ENCODE assay signal across 23 cellular contexts in genomic region chr4:55568905-55569504, GRCh38. TPM values are rescaled to one million over a fixed set of nuclear protein-coding genes. Genes with fewer than 3 reads are reported as not detected.
DNase-seq lines count a peak whose midpoint lies in the region; ATAC-seq and TF ChIP-seq lines count a peak whose summit lies in the region.
"Had no signal": no experiment of that assay in that cellular context is flagged by ENCODE, and none has a peak within 500 bp of the region (broad histone marks: within the 10 kb centered on the region; RNA-seq: fewer than 3 reads in every experiment).

No MANE protein-coding gene starts in this region.

- H3K9me3 ChIP-seq in PC-3 (ENCODE audit: low read length): no peaks in the 10 kb centered on the region
- H3K9me3 ChIP-seq in HAP-1: no peaks in the 10 kb centered on the region
- H3K9me3 ChIP-seq: adrenal gland, upper lobe of right lung had no signal

- ATAC-seq in GM18517 (IDR thresholded peaks at IDR 0.05; ENCODE audit: unreplicated experiment) (peak; percentile 77), GM21360 (IDR thresholded peaks at IDR 0.05; ENCODE audit: unreplicated experiment) (peak; percentile 57), HG03025 (IDR thresholded peaks at IDR 0.05; ENCODE audit: low FRiP score, unreplicated experiment) (peak; percentile 85), PC-3 (peak; percentile 94), GM21737 (IDR thresholded peaks at IDR 0.05; ENCODE audit: unreplicated experiment) (no peak)
- ATAC-seq: activated CD8-positive, alpha-beta memory T cell treated with anti-CD3 and anti-CD28 coated beads, Interleukin-2, amount 10 ng/mL, durations not matched to agents 7 days and 5 days; left cardiac atrium; Panc1; upper lobe of right lung had no signal

- H3K79me2 ChIP-seq in PC-3 (ENCODE audit: low read length): no peaks in the 10 kb centered on the region

- DNase-seq in PC-3 (peak; percentile 23), HAP-1 (ENCODE audit: low spot score in 2 of 2) (no peak)
- DNase-seq in activated naive CD4-positive, alpha-beta T cell treated with Interleukin-2 at 50 U/mL for 16 hours: no peak
- DNase-seq: activated CD4-positive, alpha-beta T cell treated with anti-CD3 and anti-CD28 coated beads for 1 hour; activated CD8-positive, alpha-beta memory T cell treated with anti-CD3 and anti-CD28 coated beads, Interleukin-2, amount 10 ng/mL, durations not matched to agents 7 days and 5 days; adrenal gland; Kasumi-1; left cardiac atrium; NCI-H1092 treated with DMSO at 0.1 percent for 48 hours; NCI-H82; posterior cingulate gyrus; stimulated activated CD4-positive, alpha-beta T cell treated with anti-CD3 and anti-CD28 coated beads, Interleukin-2, amount 100 ng/mL, for 24 hours; upper lobe of right lung had no signal

- no peak overlapping the region for H3K4me2 ChIP-seq in PC-3 (ENCODE audit: low read length)

- H4K20me1 ChIP-seq in PC-3 (ENCODE audit: low read length): no peaks in the 10 kb centered on the region

- no peak overlapping the region for H3K9ac ChIP-seq in PC-3 (ENCODE audit: low read length)

- no peak overlapping the region for H3K27ac ChIP-seq in PC-3 (ENCODE audit: low read length)
- H3K27ac ChIP-seq: adrenal gland, cardiac muscle cell, epithelial cell of prostate, upper lobe of right lung had no signal

- H3K27me3 ChIP-seq in PC-3 (ENCODE audit: low read length): no peaks in the 10 kb centered on the region
- H3K27me3 ChIP-seq in HAP-1 (ENCODE audit: low read depth): no peaks in the 10 kb centered on the region
- H3K27me3 ChIP-seq: adrenal gland, cardiac muscle cell, upper lobe of right lung had no signal

- CTCF ChIA-PET in PC-3 (lab: Charles Lee): no interaction called here

- H3K4me1 ChIP-seq in PC-3 (ENCODE audit: insufficient read depth, low read length): peaks cover 6% of the 10 kb centered on the region
- no peaks in the 10 kb centered on the region for H3K4me1 ChIP-seq in HAP-1
- H3K4me1 ChIP-seq: adrenal gland, upper lobe of right lung had no signal

- POLR2A ChIA-PET in PC-3 (lab: Charles Lee; ENCODE audit: unreplicated experiment): interaction anchor here (0.6 kb wide), 2 partner anchors 811 to 1339 kb away, joined by 3 to 4 read pairs; partner anchors contain the start of gene REST

- H3K36me3 ChIP-seq in PC-3 (ENCODE audit: low read depth, low read length) (no peaks in the 10 kb centered on the region), HAP-1 (replicated peaks) (no peaks in the 10 kb centered on the region)
- H3K36me3 ChIP-seq: adrenal gland, cardiac muscle cell, upper lobe of right lung had no signal

- in situ Hi-C loops in HAP-1 (cut with MboI; ENCODE audit: low sequenced_read_pairs): no loop called here

- no TSS peak for BruUV-seq in PC-3 (replicated peaks; lab: Mats Ljungman, UMichigan)

- H3F3A ChIP-seq in PC-3 (ENCODE audit: low read length, unreplicated experiment): no peaks in the 10 kb centered on the region

- no peak for TF ChIP-seq CTCF in PC-3 (conservative IDR thresholded peaks at IDR 0.05; ENCODE audit: low read depth, low read length)

- H2AFZ ChIP-seq in PC-3 (ENCODE audit: low read length): no peak overlapping the region

- H3K9me2 ChIP-seq in PC-3 (replicated peaks; ENCODE audit: low read length): no peaks in the 10 kb centered on the region

- intact Hi-C loops in PC-3 (cut with micrococcal nuclease): no loop called here

- no peak overlapping the region for H3K4me3 ChIP-seq in PC-3 (ENCODE audit: low read length)
- H3K4me3 ChIP-seq in HAP-1: no peak overlapping the region
- H3K4me3 ChIP-seq: adrenal gland, cardiac muscle cell, upper lobe of right lung had no signal

RNA-seq across cellular contexts. Expression of gene CLOCK, which starts 22.3 kb away (rescaled TPM):
- total RNA-seq in PC-3 (2014; rRNA removed): 36.3 and 39.7 TPM in 2 replicates

RNA-seq across cellular contexts. Expression of gene PDCL2, which starts 23.0 kb away (rescaled TPM):
- not detected in 2 replicates for total RNA-seq in PC-3 (2014; rRNA removed)
- total RNA-seq: activated CD8-positive, alpha-beta memory T cell treated with anti-CD3 and anti-CD28 coated beads, Interleukin-2, amount 10 ng/mL, durations not matched to agents 7 days and 5 days; adrenal gland; cardiac muscle cell; dermis microvascular lymphatic vessel endothelial cell; frontal cortex; HT1080; left cardiac atrium; upper lobe of right lung had no signal
